ENCODE assay signal across 9 cellular contexts in the genomic region with DNA sequence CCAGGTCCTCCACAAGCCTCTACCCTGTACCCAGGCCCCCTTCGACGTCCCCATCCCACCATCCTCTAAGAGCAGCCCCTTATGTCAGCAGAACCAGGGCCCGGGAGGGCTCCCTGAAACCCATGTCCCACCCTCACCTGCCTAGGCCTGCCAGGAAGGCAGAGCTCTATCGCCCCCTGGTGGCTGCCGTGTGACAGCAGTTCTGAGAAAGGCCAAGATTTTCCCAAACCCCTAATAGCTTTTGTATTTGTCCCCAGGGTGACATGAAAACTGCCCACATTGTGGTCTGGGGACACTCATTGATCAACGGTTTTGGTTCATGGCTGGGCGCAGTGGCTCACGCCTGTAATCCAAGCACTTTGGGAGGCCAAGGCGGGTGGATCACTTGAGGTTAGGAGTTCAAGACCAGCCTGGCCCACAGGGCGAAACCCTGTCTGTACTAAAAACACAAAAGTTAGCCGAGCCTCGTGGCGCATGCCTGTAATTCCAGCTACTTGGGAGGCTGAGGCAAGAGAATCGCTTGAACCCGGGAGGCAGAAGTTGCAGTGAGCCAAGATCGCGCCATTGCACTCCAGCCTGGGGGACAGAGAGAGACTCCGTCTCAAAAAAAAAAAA. TPM values are rescaled to one million over a fixed set of nuclear protein-coding genes. Genes with fewer than 3 reads are reported as not detected.
DNase-seq lines count a peak whose midpoint lies in the region; ATAC-seq and FAIRE-seq lines count a peak whose summit lies in the region.
"Had no signal": no experiment of that assay in that cellular context is flagged by ENCODE, and none has a peak within 500 bp of the region (broad histone marks: within the 10 kb centered on the region; RNA-seq: fewer than 3 reads in every experiment).

No MANE protein-coding gene starts in this region.

- FAIRE-seq in GM19239 (lab: Jason Lieb, UNC): peak; percentile 94

- peak; percentile 41 for ATAC-seq in esophagus mucosa

- DNase-seq in AG08396 (ENCODE audit: low spot score) (peak; percentile 83), GM19239 (ENCODE audit: insufficient read length, low spot score) (peak; percentile 82), NCI-H2081 (lab: John Stamatoyannopoulos, UW) (peak; percentile 45 to 54), T-helper 1 cell (peak; percentile 52 to 77 (median 63)), medulla oblongata (ENCODE audit: extremely low spot score) (peak; percentile 81)
- peak; percentile 57 for DNase-seq in activated effector memory CD4-positive, alpha-beta T cell treated with Interleukin-2 at 50 U/mL for 16 hours
- DNase-seq in stimulated activated CD4-positive, alpha-beta T cell treated with anti-CD3 and anti-CD28 coated beads, Interleukin-4, amount 100 ng/mL, for 24 hours: peak; percentile 81

RNA-seq across cellular contexts. Expression of gene CCDC27, which starts 27.7 kb away (rescaled TPM):
- total RNA-seq in esophagus mucosa: not detected
- total RNA-seq: skeletal muscle tissue had no signal

RNA-seq across cellular contexts. Expression of gene SMIM1, which starts 48.0 kb away (rescaled TPM):
- 1.5 TPM for total RNA-seq in esophagus mucosa

Comparison
In these comparisons a context has a peak if more than half of its experiments do, and no peak if none do; other contexts are left out.
1. Peak in every context shown above with its lines: DNase-seq and ATAC-seq.